7 cellular contexts compared by ENCODE assay signal in the genomic region with DNA sequence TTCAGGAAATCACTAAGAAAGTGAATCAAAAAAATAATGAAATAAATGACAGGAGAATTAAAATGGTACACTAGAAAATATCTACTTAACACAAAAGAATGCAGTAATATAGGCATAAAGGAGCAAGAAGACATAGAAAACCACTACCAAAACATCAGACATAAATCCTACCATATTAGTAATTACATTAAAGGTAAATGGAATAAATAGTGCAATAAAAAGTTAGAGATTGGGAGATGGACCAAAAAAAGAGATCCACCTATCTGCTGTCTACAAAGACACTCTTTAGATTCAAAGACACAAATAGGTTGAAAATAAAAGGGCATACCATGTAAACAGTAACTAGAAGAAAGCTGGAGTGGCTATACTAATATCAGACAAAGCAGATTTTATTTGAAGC.
"Had no signal": no experiment of that assay in that cellular context is flagged by ENCODE, and none has a peak within 500 bp of the region (broad histone marks: within the 10 kb centered on the region; RNA-seq: fewer than 3 reads in every experiment).

No MANE protein-coding gene starts in this region.

- FAIRE-seq: HepG2, HTR-8/SVneo had no signal

- H3K9ac ChIP-seq: KMS-11 had no signal

- H3K4me2 ChIP-seq: KMS-11 had no signal

- ATAC-seq: HepG2 had no signal

- DNase-seq: IMR-90, KBM-7, KG1 had no signal

- H3K27ac ChIP-seq: HL-60, KMS-11 had no signal
